In the genomic region with DNA sequence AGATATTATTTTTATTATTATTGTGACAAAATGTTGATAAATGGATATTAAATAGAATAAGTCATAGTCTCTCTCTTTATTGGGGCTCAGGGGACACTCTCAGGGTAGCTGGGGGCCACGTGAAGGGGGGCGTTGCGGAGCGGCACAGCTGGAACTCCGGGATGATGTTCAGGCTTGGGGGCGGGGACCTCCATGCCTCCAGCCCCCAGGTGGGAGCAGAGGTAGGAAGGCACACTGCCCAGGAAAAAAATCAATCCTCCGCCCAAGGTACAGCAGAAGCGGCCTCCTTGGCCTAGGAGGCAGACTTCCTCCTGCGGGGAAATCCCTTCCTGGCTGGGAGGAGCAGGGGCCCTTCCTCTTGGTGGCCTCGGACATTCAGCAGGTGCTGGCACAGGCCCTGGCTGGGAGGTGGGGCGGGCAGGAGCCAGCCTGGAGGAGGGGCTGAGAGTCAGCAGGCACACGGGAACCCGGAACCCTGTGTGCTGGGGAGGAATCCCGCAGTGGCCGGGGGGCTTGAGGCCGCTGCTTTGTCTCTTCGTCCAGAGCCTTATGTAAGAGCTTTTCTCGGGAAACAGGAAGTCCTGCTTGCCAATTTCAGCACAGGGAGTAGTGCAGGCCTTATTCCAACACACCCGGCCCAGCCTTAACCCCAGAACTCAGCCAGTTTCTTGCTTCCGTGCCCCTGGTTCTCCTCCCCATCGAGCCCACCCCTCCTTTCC, we compare ENCODE assay signal across 8 cellular contexts. TPM values are rescaled to one million over a fixed set of nuclear protein-coding genes. Genes with fewer than 3 reads are reported as not detected.
DNase-seq lines count a peak whose midpoint lies in the region; FAIRE-seq and TF ChIP-seq lines count a peak whose summit lies in the region.

No MANE protein-coding gene starts in this region.

- H3K9ac ChIP-seq in astrocyte (ENCODE audit: low read length) = peak overlapping the region; percentile 28

- H3K4me1 Mint-ChIP-seq in activated naive CD4-positive, alpha-beta T cell treated with anti-CD3 and anti-CD28 coated beads for 36 hours (ENCODE audit: low read depth) = peaks cover 61% of the 10 kb centered on the region
- peaks cover 17% of the 10 kb centered on the region for H3K4me1 Mint-ChIP-seq in astrocyte (ENCODE audit: low read depth, unreplicated experiment)

- TF ChIP-seq CTCF in astrocyte (IDR thresholded peaks at IDR 0.05; ENCODE audit: insufficient read depth, low read depth, low read length) = no peak
- no peak for TF ChIP-seq CTCF in hepatocyte (IDR thresholded peaks at IDR 0.05; ENCODE audit: poor library complexity)

- peak overlapping the region; percentile 64 for H2AFZ ChIP-seq in astrocyte (ENCODE audit: low read depth, low read length)
- H2AFZ ChIP-seq in hepatocyte = peak overlapping the region; percentile 76

- H3K4me1 ChIP-seq in astrocyte (ENCODE audit: insufficient read depth, low read length) (peaks cover 22% of the 10 kb centered on the region), hepatocyte (ENCODE audit: insufficient read depth) (peaks cover 36% of the 10 kb centered on the region)

- no peaks in the 10 kb centered on the region for H3K36me3 ChIP-seq in astrocyte (ENCODE audit: insufficient read depth, low read length)
- no peaks in the 10 kb centered on the region for H3K36me3 ChIP-seq in hepatocyte (replicated peaks; ENCODE audit: insufficient read depth, low read depth)

- H3K27me3 Mint-ChIP-seq in activated naive CD4-positive, alpha-beta T cell treated with anti-CD3 and anti-CD28 coated beads for 36 hours (ENCODE audit: low read depth) = no peaks in the 10 kb centered on the region
- H3K27me3 Mint-ChIP-seq in astrocyte (ENCODE audit: low read depth, unreplicated experiment) = peaks cover 6% of the 10 kb centered on the region

- H3K9me3 ChIP-seq in astrocyte (ENCODE audit: insufficient read depth, low read depth, low read length) (no peaks in the 10 kb centered on the region), hepatocyte (ENCODE audit: low read depth) (no peaks in the 10 kb centered on the region)

- peak; percentile 42 for DNase-seq in activated naive CD4-positive, alpha-beta T cell treated with anti-CD3 and anti-CD28 coated beads for 36 hours
- no peak for DNase-seq in activated naive CD4-positive, alpha-beta T cell treated with Interleukin-2 at 50 U/mL for 16 hours
- DNase-seq in NCI-H2029 (lab: John Stamatoyannopoulos, UW) = peak; percentile 64
- peak; percentile 59 for DNase-seq in astrocyte (ENCODE audit: low read depth)
- DNase-seq in hepatocyte (ENCODE audit: low spot score) = peak; percentile 81
- peak; percentile 80 for DNase-seq in putamen (ENCODE audit: low spot score)
- no peak for DNase-seq in OCI-M2 (lab: John Stamatoyannopoulos, UW; ENCODE audit: unreplicated experiment)
- no peak for DNase-seq in NCI-H524 (lab: John Stamatoyannopoulos, UW)

- H3K79me2 ChIP-seq in astrocyte (ENCODE audit: insufficient read depth, low read length) = peaks cover 12% of the 10 kb centered on the region
- peaks cover 10% of the 10 kb centered on the region for H3K79me2 ChIP-seq in hepatocyte

- peak overlapping the region; percentile 78 for H3K27ac Mint-ChIP-seq in activated naive CD4-positive, alpha-beta T cell treated with anti-CD3 and anti-CD28 coated beads for 36 hours
- no peak overlapping the region for H3K27ac Mint-ChIP-seq in astrocyte (ENCODE audit: unreplicated experiment)

- H3K27me3 ChIP-seq in astrocyte (ENCODE audit: insufficient read depth, low read length) (no peaks in the 10 kb centered on the region), hepatocyte (no peaks in the 10 kb centered on the region)

- no peak overlapping the region for H3K4me3 ChIP-seq in astrocyte (ENCODE audit: insufficient read depth, low read depth, low read length)
- H3K4me3 ChIP-seq in hepatocyte = no peak overlapping the region

- H3K36me3 Mint-ChIP-seq in activated naive CD4-positive, alpha-beta T cell treated with anti-CD3 and anti-CD28 coated beads for 36 hours (ENCODE audit: low read depth) = peaks cover 7% of the 10 kb centered on the region
- H3K36me3 Mint-ChIP-seq in astrocyte (ENCODE audit: low read depth, unreplicated experiment) = no peaks in the 10 kb centered on the region

- intact Hi-C loops in activated naive CD4-positive, alpha-beta T cell treated with anti-CD3 and anti-CD28 coated beads for 36 hours (cut with micrococcal nuclease) = no loop called here

- CTCF ChIA-PET in activated naive CD4-positive, alpha-beta T cell treated with anti-CD3 and anti-CD28 coated beads for 36 hours (lab: Charles Lee) = interaction anchor here (0.5 to 7.5 kb wide), 7 partner anchors 29 to 362 kb away, joined by 3 to 96 read pairs (median 3); no protein-coding TSS in a partner anchor

- H3K27ac ChIP-seq in astrocyte (ENCODE audit: low read depth, low read length) (no peak overlapping the region), hepatocyte (peak overlapping the region; percentile 92)

- 43% methylated on average over 20 of the region's 21 CpGs for WGBS in hepatocyte (ENCODE audit: low lambda C conversion rate, missing lambda C conversion rate)

- H4K20me1 ChIP-seq in astrocyte (ENCODE audit: insufficient read depth, low read length) (no peaks in the 10 kb centered on the region), hepatocyte (ENCODE audit: insufficient read depth, poor library complexity, severe bottlenecking) (no peaks in the 10 kb centered on the region)

- H3K4me2 ChIP-seq in astrocyte (ENCODE audit: low read length) = peak overlapping the region; percentile 59
- peak overlapping the region; percentile 73 for H3K4me2 ChIP-seq in hepatocyte

- no peak for FAIRE-seq in astrocyte (lab: Jason Lieb, UNC)

- peak overlapping the region; percentile 58 for H3K4me3 Mint-ChIP-seq in activated naive CD4-positive, alpha-beta T cell treated with anti-CD3 and anti-CD28 coated beads for 36 hours
- H3K4me3 Mint-ChIP-seq in astrocyte (ENCODE audit: unreplicated experiment) = peak overlapping the region; percentile 40

- H3K9me2 ChIP-seq in hepatocyte (replicated peaks; ENCODE audit: insufficient read depth) = no peaks in the 10 kb centered on the region

- H3K9me3 Mint-ChIP-seq in activated naive CD4-positive, alpha-beta T cell treated with anti-CD3 and anti-CD28 coated beads for 36 hours = no peaks in the 10 kb centered on the region
- no peaks in the 10 kb centered on the region for H3K9me3 Mint-ChIP-seq in astrocyte (ENCODE audit: unreplicated experiment)

RNA-seq across cellular contexts. Expression of gene TNFSF13, which starts 0.6 kb away (rescaled TPM):
- total RNA-seq in activated naive CD4-positive, alpha-beta T cell treated with anti-CD3 and anti-CD28 coated beads for 36 hours = 1 to 10 TPM; 2.1 to 2.6 TPM
- total RNA-seq in astrocyte = 0.43 and 0.93 TPM in 2 replicates
- total RNA-seq in hepatocyte = 0.90 and 11.0 TPM in 2 replicates
- polyA plus RNA-seq in hepatocyte = 2.4 and 5.4 TPM in 2 replicates

RNA-seq across cellular contexts. Expression of gene SENP3, which starts 3.7 kb away (rescaled TPM):
- 10 to 100 TPM; 43.2 to 46.9 TPM for total RNA-seq in activated naive CD4-positive, alpha-beta T cell treated with anti-CD3 and anti-CD28 coated beads for 36 hours
- 51.4 and 58.7 TPM in 2 replicates for total RNA-seq in astrocyte
- 61.1 and 71.2 TPM in 2 replicates for total RNA-seq in hepatocyte
- polyA plus RNA-seq in hepatocyte = 33.7 and 35.4 TPM in 2 replicates

RNA-seq across cellular contexts. Expression of gene TNFSF12, which starts 9.1 kb away (rescaled TPM):
- 1 to 10 TPM; 5.8 to 7.4 TPM for total RNA-seq in activated naive CD4-positive, alpha-beta T cell treated with anti-CD3 and anti-CD28 coated beads for 36 hours
- 2.4 and 3.4 TPM in 2 replicates for total RNA-seq in astrocyte
- 4.5 and 7.3 TPM in 2 replicates for total RNA-seq in hepatocyte
- 8.0 and 11.3 TPM in 2 replicates for polyA plus RNA-seq in hepatocyte

RNA-seq across cellular contexts. Expression of gene CD68, which starts 21.5 kb away (rescaled TPM):
- total RNA-seq in activated naive CD4-positive, alpha-beta T cell treated with anti-CD3 and anti-CD28 coated beads for 36 hours = 10 to 100 TPM; 11.6 to 12.6 TPM
- total RNA-seq in astrocyte = 4.4 and 6.2 TPM in 2 replicates
- total RNA-seq in hepatocyte = 64.0 and 75.5 TPM in 2 replicates
- polyA plus RNA-seq in hepatocyte = 80.4 and 82.6 TPM in 2 replicates

RNA-seq across cellular contexts. Expression of gene MPDU1, which starts 25.7 kb away (rescaled TPM):
- 10 to 100 TPM; 48.8 to 53.5 TPM for total RNA-seq in activated naive CD4-positive, alpha-beta T cell treated with anti-CD3 and anti-CD28 coated beads for 36 hours
- total RNA-seq in astrocyte (44.6 and 51.2 TPM in 2 replicates), hepatocyte (201 and 234 TPM in 2 replicates)
- 109 and 113 TPM in 2 replicates for polyA plus RNA-seq in hepatocyte

Comparison
In these comparisons a context has a peak if more than half of its experiments do, and no peak if none do; other contexts are left out.
1. DNase-seq: peak in activated naive CD4-positive, alpha-beta T cell treated with anti-CD3 and anti-CD28 coated beads for 36 hours (single experiment), NCI-H2029 (single experiment), astrocyte (single experiment), hepatocyte (single experiment) and putamen (single experiment); none in activated naive CD4-positive, alpha-beta T cell treated with Interleukin-2 at 50 U/mL for 16 hours (single experiment), OCI-M2 (single experiment) and NCI-H524 (0 of 2).